In the genomic region with DNA sequence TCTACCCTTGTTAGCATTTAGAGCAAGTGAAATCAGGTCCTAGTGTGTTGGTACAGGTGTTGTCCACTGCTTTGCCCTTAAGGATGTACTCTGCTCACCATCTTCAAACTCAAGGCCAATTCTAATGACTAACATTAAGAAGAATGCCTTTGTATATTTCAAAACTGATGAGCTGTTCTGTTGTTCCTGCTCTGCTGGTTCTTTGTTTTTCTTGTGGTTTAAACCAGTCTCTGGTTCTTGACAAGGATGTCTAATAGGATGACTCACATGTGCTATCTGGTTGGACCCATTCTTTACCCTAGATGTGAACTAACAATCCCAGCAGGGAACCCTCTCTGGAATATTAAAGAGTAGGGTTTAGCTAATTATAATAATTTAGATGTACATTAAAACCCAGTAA, we compare ENCODE assay signal across 12 cellular contexts. TPM values are rescaled to one million over a fixed set of nuclear protein-coding genes. Genes with fewer than 3 reads are reported as not detected.
A peak's percentile ranks its signal among the peaks of the same experiment; 100 is the strongest.
DNase-seq lines count a peak whose midpoint lies in the region; ATAC-seq and TF ChIP-seq lines count a peak whose summit lies in the region.
"Had no signal": no experiment of that assay in that cellular context is flagged by ENCODE, and none has a peak within 500 bp of the region (broad histone marks: within the 10 kb centered on the region; RNA-seq: fewer than 3 reads in every experiment).

No MANE protein-coding gene starts in this region.

- H3K36me3 Mint-ChIP-seq in osteocyte (ENCODE audit: unreplicated experiment): peaks cover 16% of the 10 kb centered on the region

- no peak for ATAC-seq in HG03354 (IDR thresholded peaks at IDR 0.05; ENCODE audit: poor library complexity, severe bottlenecking, unreplicated experiment)
- ATAC-seq in GM19467 (IDR thresholded peaks at IDR 0.05; ENCODE audit: unreplicated experiment): no peak
- ATAC-seq: activated CD8-positive, alpha-beta T cell treated with anti-CD3 and anti-CD28 coated beads for 36 hours had no signal

- H3K27ac Mint-ChIP-seq in osteocyte (ENCODE audit: unreplicated experiment): no peak overlapping the region
- H3K27ac Mint-ChIP-seq: activated CD8-positive, alpha-beta T cell treated with anti-CD3 and anti-CD28 coated beads for 36 hours had no signal

- H3K9me3 Mint-ChIP-seq in osteocyte (ENCODE audit: unreplicated experiment): no peaks in the 10 kb centered on the region
- H3K9me3 Mint-ChIP-seq: activated CD8-positive, alpha-beta T cell treated with anti-CD3 and anti-CD28 coated beads for 36 hours had no signal

- no peaks in the 10 kb centered on the region for H3K27me3 Mint-ChIP-seq in osteocyte (ENCODE audit: unreplicated experiment)
- H3K27me3 Mint-ChIP-seq: activated CD8-positive, alpha-beta T cell treated with anti-CD3 and anti-CD28 coated beads for 36 hours had no signal

- H3K4me1 Mint-ChIP-seq in osteocyte (ENCODE audit: unreplicated experiment): peaks cover 8% of the 10 kb centered on the region

- DNase-seq in EH (ENCODE audit: low read depth): peak; percentile 94
- DNase-seq in NCI-H460 (ENCODE audit: extremely low read depth, low read depth): peak; percentile 72
- peak; percentile 96 for DNase-seq in choroid plexus epithelial cell (ENCODE audit: low read depth)
- DNase-seq in non-pigmented ciliary epithelial cell (ENCODE audit: low read depth): peak; percentile 94
- DNase-seq in NCI-H1105 treated with DMSO at 0.1 percent for 48 hours (lab: John Stamatoyannopoulos, UW): no peak
- no peak for DNase-seq in osteocyte (ENCODE audit: extremely low spot score, unreplicated experiment)
- DNase-seq: activated CD8-positive, alpha-beta T cell treated with anti-CD3 and anti-CD28 coated beads for 36 hours; islet precursor cell; NCI-H146 had no signal

- no peak overlapping the region for H3K4me3 Mint-ChIP-seq in osteocyte (ENCODE audit: unreplicated experiment)
- H3K4me3 Mint-ChIP-seq: activated CD8-positive, alpha-beta T cell treated with anti-CD3 and anti-CD28 coated beads for 36 hours had no signal

- no peak for TF ChIP-seq CTCF in choroid plexus epithelial cell (conservative IDR thresholded peaks at IDR 0.05; ENCODE audit: low read depth, low read length)
- TF ChIP-seq CTCF in osteocyte (IDR thresholded peaks at IDR 0.05): no peak

- H3K4me3 ChIP-seq in choroid plexus epithelial cell (ENCODE audit: low read depth, low read length): no peak overlapping the region
- H3K4me3 ChIP-seq: prostate gland had no signal

RNA-seq across cellular contexts. Expression of a gene that starts 17.3 kb away (rescaled TPM):
- total RNA-seq in NCI-H460 (2014; rRNA removed; shearing (Covaris generic)): 13.6 and 15.5 TPM in 2 replicates
- 14.7 and 17.4 TPM in 2 replicates for polyA plus RNA-seq in NCI-H460 (2014; cell fraction: nucleus; rRNA removed)
- total RNA-seq in osteocyte: 10.2 and 14.1 TPM in 2 replicates

Comparison
In these comparisons a context has a peak if more than half of its experiments do, and no peak if none do; other contexts are left out.
1. DNase-seq: peak in EH (single experiment), NCI-H460 (single experiment), choroid plexus epithelial cell (single experiment) and non-pigmented ciliary epithelial cell (single experiment); none in NCI-H1105 treated with DMSO at 0.1 percent for 48 hours (single experiment) and osteocyte (single experiment).